ENCODE assay signal across 20 cellular contexts in genomic region chr3:194212021-194212868, GRCh38.
DNase-seq lines count a peak whose midpoint lies in the region; ATAC-seq and TF ChIP-seq lines count a peak whose summit lies in the region.
"Had no signal": no experiment of that assay in that cellular context is flagged by ENCODE, and none has a peak within 500 bp of the region (broad histone marks: within the 10 kb centered on the region; RNA-seq: fewer than 3 reads in every experiment).

No MANE protein-coding gene starts in this region.

- no peaks in the 10 kb centered on the region for H3K36me3 Mint-ChIP-seq in natural killer cell
- H3K36me3 Mint-ChIP-seq: activated naive CD8-positive, alpha-beta T cell treated with anti-CD3 and anti-CD28 coated beads, Interleukin-2, amount 10 ng/mL, durations not matched to agents 7 days and 5 days; naive thymus-derived CD8-positive, alpha-beta T cell; stimulated activated effector memory CD8-positive, alpha-beta T cell treated with anti-CD3 and anti-CD28 coated beads, Interleukin-12 subunit alpha, Interleukin-12 subunit beta, amount 100 ng/mL, for 72 hours had no signal

- no peaks in the 10 kb centered on the region for H3K9me3 ChIP-seq in thyroid gland
- H3K9me3 ChIP-seq: BLaER1, esophagus squamous epithelium, testis had no signal

- H3K4me1 ChIP-seq in thyroid gland = peaks cover 15 to 43% of the 10 kb centered on the region in 2 donors
- H3K4me1 ChIP-seq: BLaER1, testis had no signal

- H3K27me3 Mint-ChIP-seq in natural killer cell (ENCODE audit: low read depth in 2 of 2) = peaks cover 8 to 11% of the 10 kb centered on the region in 2 donors

- TF ChIP-seq CTCF in thyroid gland (IDR thresholded peaks at IDR 0.05) (peak in 1 of 6 experiments; percentile 2), natural killer cell (IDR thresholded peaks at IDR 0.05) (no peak)

- ATAC-seq in natural killer cell = no peak
- no peak for ATAC-seq in HG03108 (IDR thresholded peaks at IDR 0.05; ENCODE audit: unreplicated experiment)
- ATAC-seq: activated CD4-positive, CD25-positive, alpha-beta regulatory T cell treated with anti-CD3 and anti-CD28 coated beads, Interleukin-2, amount 50 U/mL, for 24 hours; activated T-helper 17 cell treated with anti-CD3 and anti-CD28 coated beads, Interleukin-2, amount 50 U/mL, for 72 hours; naive thymus-derived CD8-positive, alpha-beta T cell; stimulated activated effector memory CD8-positive, alpha-beta T cell treated with anti-CD3 and anti-CD28 coated beads, Interleukin-12 subunit alpha, Interleukin-12 subunit beta, amount 100 ng/mL, for 72 hours had no signal

- no peak overlapping the region for H3K4me3 Mint-ChIP-seq in natural killer cell
- H3K4me3 Mint-ChIP-seq: activated naive CD8-positive, alpha-beta T cell treated with anti-CD3 and anti-CD28 coated beads, Interleukin-2, amount 10 ng/mL, durations not matched to agents 7 days and 5 days; activated T-helper 17 cell treated with anti-CD3 and anti-CD28 coated beads, Interleukin-2, amount 50 U/mL, for 72 hours; naive thymus-derived CD8-positive, alpha-beta T cell; stimulated activated effector memory CD8-positive, alpha-beta T cell treated with anti-CD3 and anti-CD28 coated beads, Interleukin-12 subunit alpha, Interleukin-12 subunit beta, amount 100 ng/mL, for 72 hours had no signal

- DNase-seq in NCI-H2227 (lab: John Stamatoyannopoulos, UW; ENCODE audit: unreplicated experiment) = peak; percentile 24
- DNase-seq in NCI-H2227 treated with DMSO at 0.1 percent for 48 hours (lab: John Stamatoyannopoulos, UW) = no peak
- peak; percentile 47 for DNase-seq in amniotic epithelial cell (ENCODE audit: low read depth)
- DNase-seq in iPS-NIHi11 (ENCODE audit: low spot score) = peak; percentile 37
- no peak for DNase-seq in thyroid gland
- DNase-seq in OCI-M2 (lab: John Stamatoyannopoulos, UW; ENCODE audit: unreplicated experiment) = no peak
- DNase-seq in natural killer cell = no peak
- DNase-seq: 8988T; activated naive CD8-positive, alpha-beta T cell treated with anti-CD3 and anti-CD28 coated beads, Interleukin-2, amount 10 ng/mL, durations not matched to agents 7 days and 5 days; esophagus squamous epithelium; MM.1S; naive thymus-derived CD8-positive, alpha-beta T cell; NCI-H187 treated with DMSO at 0.1 percent for 48 hours; NCI-H524 treated with DMSO at 0.1 percent for 48 hours; testis had no signal

- no peak overlapping the region for H3K27ac Mint-ChIP-seq in natural killer cell
- H3K27ac Mint-ChIP-seq: activated naive CD8-positive, alpha-beta T cell treated with anti-CD3 and anti-CD28 coated beads, Interleukin-2, amount 10 ng/mL, durations not matched to agents 7 days and 5 days; activated T-helper 17 cell treated with anti-CD3 and anti-CD28 coated beads, Interleukin-2, amount 50 U/mL, for 72 hours; stimulated activated effector memory CD8-positive, alpha-beta T cell treated with anti-CD3 and anti-CD28 coated beads, Interleukin-12 subunit alpha, Interleukin-12 subunit beta, amount 100 ng/mL, for 72 hours had no signal

- no peak overlapping the region for H3K4me3 ChIP-seq in thyroid gland (replicated peaks in 1 of 3)
- H3K4me3 ChIP-seq: BLaER1, esophagus squamous epithelium, testis had no signal

- no peak for TF ChIP-seq POLR2A in thyroid gland (IDR thresholded peaks at IDR 0.05)

- peak overlapping the region; percentile 4 to 61 (median 38) for H3K27ac ChIP-seq in thyroid gland
- H3K27ac ChIP-seq: BLaER1, testis had no signal

- intact Hi-C loops in thyroid gland (cut with DNase I) (no loop called here), natural killer cell (cut with micrococcal nuclease) (no loop called here)

- no peaks in the 10 kb centered on the region for H3K4me1 Mint-ChIP-seq in natural killer cell
- H3K4me1 Mint-ChIP-seq: activated naive CD8-positive, alpha-beta T cell treated with anti-CD3 and anti-CD28 coated beads, Interleukin-2, amount 10 ng/mL, durations not matched to agents 7 days and 5 days; activated T-helper 17 cell treated with anti-CD3 and anti-CD28 coated beads, Interleukin-2, amount 50 U/mL, for 72 hours; naive thymus-derived CD8-positive, alpha-beta T cell; stimulated activated effector memory CD8-positive, alpha-beta T cell treated with anti-CD3 and anti-CD28 coated beads, Interleukin-12 subunit alpha, Interleukin-12 subunit beta, amount 100 ng/mL, for 72 hours had no signal

- no peaks in the 10 kb centered on the region for H3K27me3 ChIP-seq in thyroid gland
- H3K27me3 ChIP-seq: BLaER1, testis had no signal

- no peaks in the 10 kb centered on the region for H3K36me3 ChIP-seq in thyroid gland
- H3K36me3 ChIP-seq: BLaER1, esophagus squamous epithelium had no signal

- no peaks in the 10 kb centered on the region for H3K9me3 Mint-ChIP-seq in natural killer cell
- H3K9me3 Mint-ChIP-seq: activated naive CD8-positive, alpha-beta T cell treated with anti-CD3 and anti-CD28 coated beads, Interleukin-2, amount 10 ng/mL, durations not matched to agents 7 days and 5 days; activated T-helper 17 cell treated with anti-CD3 and anti-CD28 coated beads, Interleukin-2, amount 50 U/mL, for 72 hours; naive thymus-derived CD8-positive, alpha-beta T cell; stimulated activated effector memory CD8-positive, alpha-beta T cell treated with anti-CD3 and anti-CD28 coated beads, Interleukin-12 subunit alpha, Interleukin-12 subunit beta, amount 100 ng/mL, for 72 hours had no signal

- WGBS in thyroid gland, 2 donors = 50 to 69% methylated on average over 14 of the region's 14 CpGs

Comparison
In these comparisons a context has a peak if more than half of its experiments do, and no peak if none do; other contexts are left out.
1. DNase-seq: peak in NCI-H2227 (single experiment), amniotic epithelial cell (single experiment) and iPS-NIHi11 (single experiment); none in NCI-H2227 treated with DMSO at 0.1 percent for 48 hours (single experiment), thyroid gland (0 of 2), OCI-M2 (single experiment) and natural killer cell (single experiment).